Comparison of ENCODE assay signal across 8 cellular contexts in genomic region chr1:10033359-10033845, GRCh38. TPM values are rescaled to one million over a fixed set of nuclear protein-coding genes. Genes with fewer than 3 reads are reported as not detected.
DNase-seq lines count a peak whose midpoint lies in the region; ATAC-seq and TF ChIP-seq lines count a peak whose summit lies in the region.

No MANE protein-coding gene starts in this region.

- 2% methylated on average over 17 of the region's 19 CpGs for WGBS in mammary epithelial cell (ENCODE audit: low coverage, missing lambda C conversion rate)

- peak overlapping the region; percentile 96 for H3K4me2 ChIP-seq in mammary epithelial cell (ENCODE audit: insufficient read depth, low read depth, low read length)

- H3K27ac ChIP-seq in ACC112 (ENCODE audit: low read depth, low read length) (peak overlapping the region; percentile 85), mammary epithelial cell (ENCODE audit: insufficient read depth, low read depth, low read length) (peak overlapping the region; percentile 85)

- H2AFZ ChIP-seq in ACC112 (ENCODE audit: low read length, unreplicated experiment) (peak overlapping the region; percentile 88), mammary epithelial cell (ENCODE audit: low read depth, low read length) (peak overlapping the region; percentile 94)

- H3K4me1 ChIP-seq in ACC112 (ENCODE audit: control insufficient read depth, insufficient read depth, low read length, unreplicated experiment) (peaks cover 9% of the 10 kb centered on the region), mammary epithelial cell (ENCODE audit: insufficient read depth, low read length) (peaks cover 3% of the 10 kb centered on the region)

- BruUV-seq in mammary epithelial cell (replicated peaks; lab: Mats Ljungman, UMichigan): no TSS peak

- H3K9ac ChIP-seq in mammary epithelial cell (ENCODE audit: insufficient read depth, low read length): peak overlapping the region; percentile 93

- in situ Hi-C loops in mammary epithelial cell (cut with MboI; ENCODE audit: low sequenced_read_pairs in 2 of 2): loop anchor here in 1 of 2 donors (5.0 kb wide), 1 partner anchor 91 kb away; the partner anchor contains the start of genes LZIC and NMNAT1

- H3K79me2 ChIP-seq in ACC112 (ENCODE audit: control insufficient read depth, insufficient read depth, low read length, unreplicated experiment): peaks cover 38% of the 10 kb centered on the region
- peaks cover 50% of the 10 kb centered on the region for H3K79me2 ChIP-seq in mammary epithelial cell (ENCODE audit: insufficient read depth, low read length)

- H3K36me3 ChIP-seq in ACC112 (ENCODE audit: insufficient read depth, low read length) (no peaks in the 10 kb centered on the region), mammary epithelial cell (ENCODE audit: insufficient read depth, low read length) (peaks cover 7% of the 10 kb centered on the region)

- H3K9me3 ChIP-seq in mammary epithelial cell (replicated peaks; ENCODE audit: insufficient read depth, low read length): no peaks in the 10 kb centered on the region

- CTCF ChIA-PET in mammary epithelial cell (lab: Charles Lee; ENCODE audit: low non-redundant PET): interaction anchor here (0.5 to 0.6 kb wide), 2 partner anchors 79 to 240 kb away, joined by 3 to 4 read pairs; no protein-coding TSS in a partner anchor

- no peaks in the 10 kb centered on the region for H3K27me3 ChIP-seq in ACC112 (ENCODE audit: insufficient read depth, low read length)
- H3K27me3 ChIP-seq in mammary epithelial cell (ENCODE audit: insufficient read depth, low read length): no peaks in the 10 kb centered on the region

- H3K4me3 ChIP-seq in ACC112 (ENCODE audit: low read depth, low read length) (peak overlapping the region; percentile 98), mammary epithelial cell (replicated peaks in 1 of 3; ENCODE audit: insufficient read depth in 1 of 3, low read depth in 2 of 3, low read length in 3 of 3) (peak overlapping the region; percentile 79 to 99 (median 90))

- DNase-seq in GM03348 (ENCODE audit: low spot score): peak; percentile 43
- DNase-seq in NCI-H82 (lab: John Stamatoyannopoulos, UW): peak; percentile 85
- DNase-seq in mammary epithelial cell: peak; percentile 61
- peak; percentile 49 for DNase-seq in left lobe of liver (ENCODE audit: low spot score)
- DNase-seq in stimulated activated naive CD8-positive, alpha-beta T cell treated with anti-CD3 and anti-CD28 coated beads, Interleukin-15, Interleukin-2, amounts not matched to agents 100 U/mL and 50 U/mL, for 24 hours: peak; percentile 26
- DNase-seq in GM19240 (ENCODE audit: insufficient read length, low spot score): no peak

- peak; percentile 27 for ATAC-seq in HG02943 (IDR thresholded peaks at IDR 0.05; ENCODE audit: low read depth, unreplicated experiment)
- ATAC-seq in left lobe of liver: peak; percentile 46
- ATAC-seq in stimulated activated naive CD8-positive, alpha-beta T cell treated with anti-CD3 and anti-CD28 coated beads, Interleukin-15, Interleukin-2, amounts not matched to agents 100 U/mL and 50 U/mL, for 24 hours: peak; percentile 10

- peak in 1 of 2 donors; percentile 18 for TF ChIP-seq CTCF in mammary epithelial cell (conservative IDR thresholded peaks at IDR 0.05 in 1 of 2, IDR thresholded peaks at IDR 0.05 in 1 of 2; ENCODE audit: extremely low read depth in 1 of 2, insufficient read depth in 1 of 2, low read depth in 1 of 2, low read length in 2 of 2)

- dilution Hi-C loops in mammary epithelial cell (cut with HindIII; ENCODE audit: low sequenced_read_pairs): no loop called here

- H4K20me1 ChIP-seq in mammary epithelial cell (ENCODE audit: insufficient read depth, low read length): no peaks in the 10 kb centered on the region

- intact Hi-C loops in mammary epithelial cell (cut with micrococcal nuclease): loop anchor here (2.0 to 10.0 kb wide), 7 partner anchors 31 to 301 kb away; no protein-coding TSS in a partner anchor

RNA-seq across cellular contexts. Expression of gene UBE4B, which starts 0.6 kb away (rescaled TPM):
- total RNA-seq in mammary epithelial cell (10 to 100 TPM; 34.7 to 47.2 TPM), left lobe of liver (21.6 TPM)
- polyA plus RNA-seq in mammary epithelial cell: 17.4 TPM
- 114 TPM for polyA minus RNA-seq in mammary epithelial cell

RNA-seq across cellular contexts. Expression of gene RBP7, which starts 36.4 kb away (rescaled TPM):
- total RNA-seq in mammary epithelial cell: under 1 TPM in 1 of 2 donors, not detected in 1; 0.50 TPM
- polyA plus RNA-seq in mammary epithelial cell: 0.48 TPM
- polyA minus RNA-seq in mammary epithelial cell: not detected
- total RNA-seq in left lobe of liver: 2.5 TPM
